ENCODE assay signal across 26 cellular contexts in genomic region chr6:99559056-99559455, GRCh38. TPM values are rescaled to one million over a fixed set of nuclear protein-coding genes. Genes with fewer than 3 reads are reported as not detected.
"Had no signal": no experiment of that assay in that cellular context is flagged by ENCODE, and none has a peak within 500 bp of the region (broad histone marks: within the 10 kb centered on the region; RNA-seq: fewer than 3 reads in every experiment).

No MANE protein-coding gene starts in this region.

- DNase-seq: activated CD4-positive, alpha-beta memory T cell treated with anti-CD3 and anti-CD28 coated beads, Interleukin-2, amount 10 ng/mL, durations not matched to agents 7 days and 5 days; activated CD4-positive, alpha-beta T cell treated with anti-CD3 and anti-CD28 coated beads for 1 hour; activated CD4-positive, alpha-beta T cell treated with anti-CD3 and anti-CD28 coated beads, Interleukin-2, amount 10 ng/mL, durations not matched to agents 7 days and 5 days; activated gamma-delta T cell treated with Interleukin-2 at 50 U/mL for 16 hours; activated naive CD4-positive, alpha-beta T cell treated with anti-CD3 and anti-CD28 coated beads, Interleukin-2, amount 50 U/mL, for 16 hours; activated T-cell treated with anti-CD3 and anti-CD28 coated beads, Interleukin-2, amount 50 U/mL, for 4 hours; amygdala; central memory CD4-positive, alpha-beta T cell; foreskin keratinocyte; heart left ventricle; midbrain; naive thymus-derived CD4-positive, alpha-beta T cell; ovary; retina; sigmoid colon; small intestine; stimulated activated CD4-positive, alpha-beta T cell treated with anti-CD3 and anti-CD28 coated beads, Interleukin-4, amount 100 ng/mL, for 24 hours; T1000; upper lobe of left lung had no signal

- H3K4me1 Mint-ChIP-seq: activated CD4-positive, alpha-beta memory T cell treated with anti-CD3 and anti-CD28 coated beads, Interleukin-2, amount 10 ng/mL, durations not matched to agents 7 days and 5 days; activated T-helper 17 cell treated with anti-CD3 and anti-CD28 coated beads, Interleukin-2, amount 50 U/mL, for 72 hours; stimulated activated effector memory CD8-positive, alpha-beta T cell treated with anti-CD3 and anti-CD28 coated beads, Interleukin-12 subunit alpha, Interleukin-12 subunit beta, amount 100 ng/mL, for 72 hours had no signal

- H3K4me3 Mint-ChIP-seq: activated CD4-positive, alpha-beta memory T cell treated with anti-CD3 and anti-CD28 coated beads, Interleukin-2, amount 10 ng/mL, durations not matched to agents 7 days and 5 days; activated CD4-positive, alpha-beta T cell treated with anti-CD3 and anti-CD28 coated beads, Interleukin-2, amount 10 ng/mL, durations not matched to agents 7 days and 5 days; activated T-cell treated with anti-CD3 and anti-CD28 coated beads, Interleukin-2, amount 50 U/mL, for 4 hours; activated T-helper 17 cell treated with anti-CD3 and anti-CD28 coated beads, Interleukin-2, amount 50 U/mL, for 72 hours; naive thymus-derived CD4-positive, alpha-beta T cell; stimulated activated effector memory CD8-positive, alpha-beta T cell treated with anti-CD3 and anti-CD28 coated beads, Interleukin-12 subunit alpha, Interleukin-12 subunit beta, amount 100 ng/mL, for 72 hours; stimulated activated naive CD8-positive, alpha-beta T cell treated with anti-CD3 and anti-CD28 coated beads, Interleukin-15, Interleukin-2, amounts not matched to agents 100 ng/mL and 50 ng/mL, for 24 hours had no signal

- H3K27ac Mint-ChIP-seq: activated CD4-positive, alpha-beta memory T cell treated with anti-CD3 and anti-CD28 coated beads, Interleukin-2, amount 10 ng/mL, durations not matched to agents 7 days and 5 days; activated CD4-positive, alpha-beta T cell treated with anti-CD3 and anti-CD28 coated beads, Interleukin-2, amount 10 ng/mL, durations not matched to agents 7 days and 5 days; activated T-helper 17 cell treated with anti-CD3 and anti-CD28 coated beads, Interleukin-2, amount 50 U/mL, for 72 hours; naive thymus-derived CD4-positive, alpha-beta T cell; stimulated activated effector memory CD8-positive, alpha-beta T cell treated with anti-CD3 and anti-CD28 coated beads, Interleukin-12 subunit alpha, Interleukin-12 subunit beta, amount 100 ng/mL, for 72 hours; stimulated activated naive CD8-positive, alpha-beta T cell treated with anti-CD3 and anti-CD28 coated beads, Interleukin-15, Interleukin-2, amounts not matched to agents 100 ng/mL and 50 ng/mL, for 24 hours had no signal

- H3K9me3 Mint-ChIP-seq: activated CD4-positive, alpha-beta memory T cell treated with anti-CD3 and anti-CD28 coated beads, Interleukin-2, amount 10 ng/mL, durations not matched to agents 7 days and 5 days; activated CD4-positive, alpha-beta T cell treated with anti-CD3 and anti-CD28 coated beads, Interleukin-2, amount 10 ng/mL, durations not matched to agents 7 days and 5 days; activated T-cell treated with anti-CD3 and anti-CD28 coated beads, Interleukin-2, amount 50 U/mL, for 4 hours; activated T-helper 17 cell treated with anti-CD3 and anti-CD28 coated beads, Interleukin-2, amount 50 U/mL, for 72 hours; naive thymus-derived CD4-positive, alpha-beta T cell; stimulated activated effector memory CD8-positive, alpha-beta T cell treated with anti-CD3 and anti-CD28 coated beads, Interleukin-12 subunit alpha, Interleukin-12 subunit beta, amount 100 ng/mL, for 72 hours; stimulated activated naive CD8-positive, alpha-beta T cell treated with anti-CD3 and anti-CD28 coated beads, Interleukin-15, Interleukin-2, amounts not matched to agents 100 ng/mL and 50 ng/mL, for 24 hours had no signal

- H3K27me3 Mint-ChIP-seq: activated CD4-positive, alpha-beta memory T cell treated with anti-CD3 and anti-CD28 coated beads, Interleukin-2, amount 10 ng/mL, durations not matched to agents 7 days and 5 days; activated CD4-positive, alpha-beta T cell treated with anti-CD3 and anti-CD28 coated beads, Interleukin-2, amount 10 ng/mL, durations not matched to agents 7 days and 5 days; activated T-helper 17 cell treated with anti-CD3 and anti-CD28 coated beads, Interleukin-2, amount 50 U/mL, for 72 hours; naive thymus-derived CD4-positive, alpha-beta T cell; stimulated activated naive CD8-positive, alpha-beta T cell treated with anti-CD3 and anti-CD28 coated beads, Interleukin-15, Interleukin-2, amounts not matched to agents 100 ng/mL and 50 ng/mL, for 24 hours had no signal

RNA-seq across cellular contexts. Expression of gene PRDM13, which starts 47.6 kb away (rescaled TPM):
- total RNA-seq: activated CD4-positive, alpha-beta memory T cell treated with anti-CD3 and anti-CD28 coated beads, Interleukin-2, amount 10 ng/mL, durations not matched to agents 7 days and 5 days; activated CD4-positive, alpha-beta T cell treated with anti-CD3 and anti-CD28 coated beads, Interleukin-2, amount 10 ng/mL, durations not matched to agents 7 days and 5 days; activated T-helper 17 cell treated with anti-CD3 and anti-CD28 coated beads, Interleukin-2, amount 50 U/mL, for 72 hours; breast epithelium; esophagus mucosa; foreskin keratinocyte; heart left ventricle; naive thymus-derived CD4-positive, alpha-beta T cell; ovary; sigmoid colon; subcutaneous adipose tissue; upper lobe of left lung; vagina had no signal
